Comparison of ENCODE assay signal across 13 cellular contexts in the genomic region with DNA sequence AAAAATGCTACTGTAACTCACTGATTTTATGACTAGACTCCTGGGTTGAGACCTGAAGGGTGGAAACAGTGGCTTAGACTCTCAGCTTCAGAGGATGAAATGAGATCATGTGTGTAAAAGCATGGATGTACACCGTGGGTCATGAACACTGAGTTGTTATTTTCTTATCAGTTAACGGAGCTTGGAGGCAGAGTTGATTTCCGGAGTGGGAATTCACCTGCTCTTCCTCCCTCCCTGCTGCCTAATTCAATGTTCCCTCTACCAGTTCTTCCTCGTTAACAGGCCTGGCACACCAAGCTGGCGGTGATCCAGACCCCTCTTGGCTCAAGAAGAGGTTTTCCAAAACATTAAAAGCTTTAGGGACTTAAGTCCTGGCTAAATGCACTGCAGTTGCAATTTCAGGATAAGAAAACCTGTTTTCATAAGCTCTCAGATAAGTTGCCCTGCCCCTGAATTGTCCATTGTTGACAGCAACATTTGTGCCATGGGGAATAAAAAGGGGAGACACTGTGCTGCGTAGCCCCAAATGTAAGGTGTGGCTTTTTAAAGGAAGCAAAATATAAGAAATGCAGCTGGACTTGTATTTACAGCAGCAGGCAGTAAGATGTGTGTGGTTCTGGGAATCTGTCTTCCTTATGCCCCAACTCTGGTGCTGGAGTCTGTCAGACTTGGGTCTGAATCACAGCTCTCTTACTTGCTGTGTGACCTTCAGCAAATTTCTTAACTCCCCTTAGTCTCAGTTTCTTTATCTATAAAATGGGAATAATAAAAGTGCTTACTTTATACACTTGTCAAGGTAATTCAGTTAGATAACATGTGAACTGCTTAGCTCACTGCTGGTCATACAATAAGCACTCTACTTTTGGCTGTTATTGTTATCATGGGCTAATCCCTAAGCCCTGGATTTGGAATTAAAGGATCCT. TPM values are rescaled to one million over a fixed set of nuclear protein-coding genes. Genes with fewer than 3 reads are reported as not detected.
A peak's percentile ranks its signal among the peaks of the same experiment; 100 is the strongest.
DNase-seq lines count a peak whose midpoint lies in the region; ATAC-seq and TF ChIP-seq lines count a peak whose summit lies in the region.
"Had no signal": no experiment of that assay in that cellular context is flagged by ENCODE, and none has a peak within 500 bp of the region (broad histone marks: within the 10 kb centered on the region; RNA-seq: fewer than 3 reads in every experiment).

No MANE protein-coding gene starts in this region.

- peak overlapping the region; percentile 51 to 77 for H3K27ac ChIP-seq in ascending aorta
- peak overlapping the region; percentile 14 to 71 (median 48) for H3K27ac ChIP-seq in upper lobe of left lung

- H3K4me3 ChIP-seq in ascending aorta (no peak overlapping the region), upper lobe of left lung (no peak overlapping the region)

- ATAC-seq in left lobe of liver (peak; percentile 67), upper lobe of left lung (ENCODE audit: low FRiP score in 2 of 2) (peak in 1 of 2 donors; percentile 13), HG03354 (IDR thresholded peaks at IDR 0.05; ENCODE audit: poor library complexity, severe bottlenecking, unreplicated experiment) (no peak)
- ATAC-seq: natural killer cell had no signal

- no peak for TF ChIP-seq POLR2A in upper lobe of left lung (IDR thresholded peaks at IDR 0.05)

- TF ChIP-seq CTCF in ascending aorta (IDR thresholded peaks at IDR 0.05) = no peak
- no peak for TF ChIP-seq CTCF in upper lobe of left lung (IDR thresholded peaks at IDR 0.05)

- H3K36me3 ChIP-seq in ascending aorta = no peaks in the 10 kb centered on the region
- H3K36me3 ChIP-seq in upper lobe of left lung = no peaks in the 10 kb centered on the region

- DNase-seq in NCI-H345 (lab: John Stamatoyannopoulos, UW) (peak; percentile 61), NCI-H345 treated with DMSO at 0.1 percent for 48 hours (lab: John Stamatoyannopoulos, UW; ENCODE audit: unreplicated experiment) (no peak), ascending aorta (ENCODE audit: low spot score in 2 of 2) (peak in 1 of 2 donors; percentile 89), left lobe of liver (ENCODE audit: low spot score) (peak; percentile 85), upper lobe of left lung (peak in 1 of 2 donors; percentile 56), SW480 (ENCODE audit: low spot score) (no peak), NCI-H526 treated with DMSO at 0.1 percent for 48 hours (lab: John Stamatoyannopoulos, UW) (no peak)
- DNase-seq: activated T-cell treated with anti-CD3 and anti-CD28 coated beads, Interleukin-2, amount 50 U/mL, for 48 hours; cortex of kidney; natural killer cell; stimulated activated CD4-positive, alpha-beta T cell treated with anti-CD3 and anti-CD28 coated beads, Interleukin-4, amount 100 ng/mL, for 1 hour had no signal

- 22 to 26% methylated on average over 6 of the region's 6 CpGs for WGBS in upper lobe of left lung, 2 donors

- H3K9me3 ChIP-seq in ascending aorta = no peaks in the 10 kb centered on the region
- no peaks in the 10 kb centered on the region for H3K9me3 ChIP-seq in upper lobe of left lung

- peaks cover 11 to 32% of the 10 kb centered on the region in 2 donors for H3K4me1 ChIP-seq in ascending aorta
- H3K4me1 ChIP-seq in upper lobe of left lung = peaks cover 36 to 50% (median 44%) of the 10 kb centered on the region in 4 donors

- TF ChIP-seq EP300 in upper lobe of left lung (IDR thresholded peaks at IDR 0.05) = peak in 1 of 4 donors; percentile 18

- H3K27me3 ChIP-seq in ascending aorta (no peaks in the 10 kb centered on the region), upper lobe of left lung (no peaks in the 10 kb centered on the region)

- intact Hi-C loops in ascending aorta (cut with DNase I) = no loop called here

RNA-seq across cellular contexts. Expression of a gene that starts 9.9 kb away (rescaled TPM):
- 21.3 TPM for total RNA-seq in ascending aorta
- total RNA-seq in left lobe of liver = 55.0 TPM
- 10 to 100 TPM; 25.1 to 38.8 (median 32.9) TPM for total RNA-seq in upper lobe of left lung

RNA-seq across cellular contexts. Expression of a gene that starts 49.2 kb away (rescaled TPM):
- 0.85 TPM for total RNA-seq in ascending aorta
- 1.0 TPM for total RNA-seq in left lobe of liver
- under 1 TPM in 4 of 6 donors, not detected in 2; 0.33 to 0.71 (median 0.65) TPM for total RNA-seq in upper lobe of left lung
- total RNA-seq: HT1080 had no signal

Comparison
In these comparisons a context has a peak if more than half of its experiments do, and no peak if none do; other contexts are left out.
1. DNase-seq: peak in NCI-H345 (single experiment) and left lobe of liver (single experiment); none in NCI-H345 treated with DMSO at 0.1 percent for 48 hours (single experiment), SW480 (single experiment) and NCI-H526 treated with DMSO at 0.1 percent for 48 hours (single experiment).